Comparison of ENCODE assay signal across 1 cellular context in genomic region chr10:13161267-13162012, GRCh38.
TF ChIP-seq lines count a peak whose summit lies in the region.

MCM10 (plus strand) TSS chr10:13161558; CDS start chr10:13164203, 2,645 bp downstream.

TF ChIP-seq in HepG2, 621 proteins besides CTCF, POLR2A, EP300 and RAD21 (continued from another document and continues in another):
- TF ChIP-seq FUBP1 (CRISPR knock-in tag; IDR thresholded peaks at IDR 0.05; ENCODE audit: borderline replicate concordance) (no peak), ZHX2 (IDR thresholded peaks at IDR 0.05; ENCODE audit: low read depth) (peak; percentile 94), ZHX2 (CRISPR knock-in tag; IDR thresholded peaks at IDR 0.05; ENCODE audit: borderline replicate concordance) (no peak), EHMT2 (IDR thresholded peaks at IDR 0.05; ENCODE audit: borderline replicate concordance, low read depth, low read length) (no peak), MXD3 (CRISPR knock-in tag; IDR thresholded peaks at IDR 0.05) (peak; percentile 62; the same call in 1 of the 2 replicates), THAP7 (CRISPR knock-in tag; IDR thresholded peaks at IDR 0.05) (no peak), WIZ (CRISPR knock-in tag; IDR thresholded peaks at IDR 0.05) (no peak), GPN1 (CRISPR knock-in tag; IDR thresholded peaks at IDR 0.05; ENCODE audit: borderline replicate concordance) (no peak), RARG (CRISPR knock-in tag; IDR thresholded peaks at IDR 0.05; ENCODE audit: low read depth) (no peak), SOX5 (CRISPR knock-in tag; IDR thresholded peaks at IDR 0.05; ENCODE audit: borderline replicate concordance) (peak; percentile 60; the same call in 1 of the 2 replicates), MNT (IDR thresholded peaks at IDR 0.05) (peak; percentile 51), SNAPC2 (CRISPR knock-in tag; IDR thresholded peaks at IDR 0.05) (0 out of 2 replicates have a peak, but pooled peaks have one; percentile 66), ZSCAN21 (CRISPR knock-in tag; IDR thresholded peaks at IDR 0.05; ENCODE audit: borderline replicate concordance) (peak; percentile 47; the same call in 1 of the 2 replicates), AGO2 (optimal IDR thresholded peaks at IDR 0.05; ENCODE audit: low read depth, low read length) (peak; percentile 47), ZNF496 (CRISPR knock-in tag; IDR thresholded peaks at IDR 0.05; ENCODE audit: insufficient replicate concordance) (no peak), U2AF2 (IDR thresholded peaks at IDR 0.05; ENCODE audit: low read depth, low read length) (no peak), NR0B2 (CRISPR knock-in tag; IDR thresholded peaks at IDR 0.05) (no peak; the same call in 1 of the 2 replicates), CBX2 (IDR thresholded peaks at IDR 0.05; ENCODE audit: low read depth, low read length) (no peak), CBX2 (CRISPR knock-in tag; IDR thresholded peaks at IDR 0.05; ENCODE audit: low read depth) (no peak), ZBTB26 (CRISPR knock-in tag; IDR thresholded peaks at IDR 0.05; ENCODE audit: borderline replicate concordance) (no peak), HNRNPH1 (optimal IDR thresholded peaks at IDR 0.05; ENCODE audit: low read depth, low read length) (no peak), KMT2B (CRISPR knock-in tag; IDR thresholded peaks at IDR 0.05) (peak; percentile 68; the same call in 1 of the 2 replicates), ZNF768 (CRISPR knock-in tag; IDR thresholded peaks at IDR 0.05) (peak; percentile 60; the same call in 1 of the 2 replicates), GABPB1 (CRISPR knock-in tag; IDR thresholded peaks at IDR 0.05) (peak; percentile 95), MTA1 (CRISPR knock-in tag; IDR thresholded peaks at IDR 0.05; ENCODE audit: borderline replicate concordance) (no peak), ZNF674 (CRISPR knock-in tag; IDR thresholded peaks at IDR 0.05; ENCODE audit: low read depth) (no peak), ZC3H13 (CRISPR knock-in tag; IDR thresholded peaks at IDR 0.05) (0 out of 2 replicates have a peak, but pooled peaks have one; percentile 42), RBM39 (IDR thresholded peaks at IDR 0.05; ENCODE audit: low read depth, low read length, poor library complexity, severe bottlenecking) (no peak), SUZ12 (IDR thresholded peaks at IDR 0.05; ENCODE audit: low read depth, low read length) (no peak), FOXK1 (CRISPR knock-in tag; IDR thresholded peaks at IDR 0.05; ENCODE audit: borderline replicate concordance, low read depth) (peak; percentile 41; the same call in 1 of the 2 replicates), NONO (IDR thresholded peaks at IDR 0.05) (no peak), NONO (CRISPR knock-in tag; conservative IDR thresholded peaks at IDR 0.05) (peak; percentile 42; the same call in 1 of the 2 replicates), MAZ (IDR thresholded peaks at IDR 0.05; ENCODE audit: borderline replicate concordance, low read depth, low read length) (no peak), MAZ (CRISPR knock-in tag; IDR thresholded peaks at IDR 0.05; ENCODE audit: low read depth) (peak; percentile 59; the same call in 1 of the 2 replicates), ZNF644 (CRISPR knock-in tag; IDR thresholded peaks at IDR 0.05; ENCODE audit: low read depth) (no peak), ZNF720 (CRISPR knock-in tag; IDR thresholded peaks at IDR 0.05) (no peak), ZNF138 (CRISPR knock-in tag; IDR thresholded peaks at IDR 0.05; ENCODE audit: low read depth) (no peak; the same call in 1 of the 2 replicates), ZNF549 (CRISPR knock-in tag; IDR thresholded peaks at IDR 0.05) (no peak), ZBTB7B (CRISPR knock-in tag; IDR thresholded peaks at IDR 0.05) (0 out of 2 replicates have a peak, but pooled peaks have one; percentile 43), SIN3A (IDR thresholded peaks at IDR 0.05; ENCODE audit: borderline replicate concordance, low read depth, low read length) (peak; percentile 99), GPBP1L1 (CRISPR knock-in tag; IDR thresholded peaks at IDR 0.05) (no peak), ELF3 (CRISPR knock-in tag; IDR thresholded peaks at IDR 0.05) (peak; percentile 71; the same call in 1 of the 2 replicates), CERS6 (CRISPR knock-in tag; IDR thresholded peaks at IDR 0.05) (no peak), USF2 (IDR thresholded peaks at IDR 0.05; ENCODE audit: low read depth, low read length) (no peak), USF2 (CRISPR knock-in tag; IDR thresholded peaks at IDR 0.05; ENCODE audit: borderline replicate concordance) (no peak), NFKB2 (CRISPR knock-in tag; IDR thresholded peaks at IDR 0.05; ENCODE audit: borderline replicate concordance) (peak; percentile 59; the same call in 1 of the 2 replicates)
